In the genomic region with DNA sequence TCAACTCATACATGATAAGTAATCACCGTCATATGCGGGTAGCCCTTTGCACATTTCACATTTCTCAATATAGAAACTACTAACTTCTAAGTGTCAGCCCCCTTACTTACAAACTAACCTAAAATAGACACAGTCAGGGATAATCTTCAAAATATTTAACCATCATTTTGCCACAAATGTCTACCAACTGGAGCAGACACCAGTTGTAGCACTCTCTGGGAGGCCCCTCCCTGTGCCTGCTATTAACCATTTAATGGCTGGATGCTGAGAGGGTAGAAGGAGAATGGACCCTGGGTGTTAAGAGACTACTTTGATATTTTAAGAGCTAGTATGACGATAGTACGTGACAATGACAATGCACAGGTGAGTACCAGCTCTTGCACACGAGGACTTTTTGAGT, we compare ENCODE assay signal across 16 cellular contexts.
A peak's percentile ranks its signal among the peaks of the same experiment; 100 is the strongest.
DNase-seq lines count a peak whose midpoint lies in the region; ATAC-seq and TF ChIP-seq lines count a peak whose summit lies in the region.
"Had no signal": no experiment of that assay in that cellular context is flagged by ENCODE, and none has a peak within 500 bp of the region (broad histone marks: within the 10 kb centered on the region; RNA-seq: fewer than 3 reads in every experiment).

No MANE protein-coding gene starts in this region.

- H3K4me1 Mint-ChIP-seq in osteocyte (ENCODE audit: unreplicated experiment): peaks cover 8% of the 10 kb centered on the region

- TF ChIP-seq CTCF in dorsolateral prefrontal cortex (IDR thresholded peaks at IDR 0.05 in 54 of 56, conservative IDR thresholded peaks at IDR 0.05 in 2 of 56; ENCODE audit: low read depth in 1 of 56, partially characterized antibody in 56 of 56) (no peak), vagina (IDR thresholded peaks at IDR 0.05) (no peak), osteocyte (IDR thresholded peaks at IDR 0.05) (no peak)

- H3K9me3 ChIP-seq in right cardiac atrium (ENCODE audit: control insufficient read depth, low read length) (no peaks in the 10 kb centered on the region), vagina (no peaks in the 10 kb centered on the region)

- H3K27ac ChIP-seq in dorsolateral prefrontal cortex: peak overlapping the region in 52 of 59 donors; percentile 5 to 94 (median 77)
- H3K27ac ChIP-seq in right cardiac atrium (ENCODE audit: low read length): peak overlapping the region; percentile 88
- peak overlapping the region; percentile 92 for H3K27ac ChIP-seq in rectal smooth muscle tissue (ENCODE audit: low read depth, low read length)
- H3K27ac ChIP-seq in vagina: peak overlapping the region; percentile 84

- H3K36me3 Mint-ChIP-seq in osteocyte (ENCODE audit: unreplicated experiment): no peaks in the 10 kb centered on the region
- H3K36me3 Mint-ChIP-seq: activated CD8-positive, alpha-beta memory T cell treated with anti-CD3 and anti-CD28 coated beads, Interleukin-2, amount 10 ng/mL, durations not matched to agents 7 days and 5 days; natural killer cell had no signal

- no peak overlapping the region for H3K27ac Mint-ChIP-seq in osteocyte (ENCODE audit: unreplicated experiment)
- H3K27ac Mint-ChIP-seq: activated CD8-positive, alpha-beta memory T cell treated with anti-CD3 and anti-CD28 coated beads, Interleukin-2, amount 10 ng/mL, durations not matched to agents 7 days and 5 days; activated T-helper 2 cell treated with anti-CD3 and anti-CD28 coated beads, Interferon-gamma antibody, Interleukin-2, Interleukin-4, amounts not matched to agents 10 μg/mL and 5 μg/mL and 100 μg/mL, durations not matched to agents 14 hours and 24 hours and 36 hours; natural killer cell; stimulated activated naive CD8-positive, alpha-beta T cell treated with anti-CD3 and anti-CD28 coated beads, Interleukin-15, amount 100 ng/mL, for 72 hours had no signal

- H3K9me3 Mint-ChIP-seq in osteocyte (ENCODE audit: unreplicated experiment): no peaks in the 10 kb centered on the region
- H3K9me3 Mint-ChIP-seq: activated T-helper 2 cell treated with anti-CD3 and anti-CD28 coated beads, Interferon-gamma antibody, Interleukin-2, Interleukin-4, amounts not matched to agents 10 μg/mL and 5 μg/mL and 100 μg/mL, durations not matched to agents 14 hours and 24 hours and 36 hours; endodermal cell; natural killer cell; stimulated activated naive CD8-positive, alpha-beta T cell treated with anti-CD3 and anti-CD28 coated beads, Interleukin-15, amount 100 ng/mL, for 72 hours had no signal

- H3K27me3 Mint-ChIP-seq in osteocyte (ENCODE audit: unreplicated experiment): peaks cover 2% of the 10 kb centered on the region

- H3K4me1 ChIP-seq in right cardiac atrium (ENCODE audit: control insufficient read depth, insufficient read depth, low read length): peaks cover 23% of the 10 kb centered on the region
- peaks cover 72% of the 10 kb centered on the region for H3K4me1 ChIP-seq in rectal smooth muscle tissue (ENCODE audit: control insufficient read depth, insufficient read depth, low read length)
- H3K4me1 ChIP-seq in vagina: peaks cover 34% of the 10 kb centered on the region

- TF ChIP-seq POLR2A in vagina (IDR thresholded peaks at IDR 0.05): no peak

- ATAC-seq in right cardiac atrium: no peak
- no peak for ATAC-seq in stimulated activated naive CD8-positive, alpha-beta T cell treated with anti-CD3 and anti-CD28 coated beads, Interleukin-15, Interleukin-2, amounts not matched to agents 100 U/mL and 50 U/mL, for 24 hours
- ATAC-seq: activated CD8-positive, alpha-beta memory T cell treated with anti-CD3 and anti-CD28 coated beads, Interleukin-2, amount 10 ng/mL, durations not matched to agents 7 days and 5 days; natural killer cell; stimulated activated naive CD8-positive, alpha-beta T cell treated with anti-CD3 and anti-CD28 coated beads, Interleukin-15, amount 100 ng/mL, for 72 hours had no signal

- no peak for DNase-seq in dorsolateral prefrontal cortex
- DNase-seq in right cardiac atrium: no peak
- DNase-seq in vagina (ENCODE audit: extremely low spot score in 2 of 2): no peak
- DNase-seq in NCI-H82 treated with DMSO at 0.1 percent for 48 hours (lab: John Stamatoyannopoulos, UW; ENCODE audit: unreplicated experiment): no peak
- DNase-seq in osteocyte (ENCODE audit: extremely low spot score, unreplicated experiment): no peak
- DNase-seq in stimulated activated naive CD8-positive, alpha-beta T cell treated with anti-CD3 and anti-CD28 coated beads, Interleukin-15, Interleukin-2, amounts not matched to agents 100 U/mL and 50 U/mL, for 24 hours: no peak
- DNase-seq: activated CD8-positive, alpha-beta memory T cell treated with anti-CD3 and anti-CD28 coated beads, Interleukin-2, amount 10 ng/mL, durations not matched to agents 7 days and 5 days; endodermal cell; GF-D8; natural killer cell; NCI-H2081 treated with DMSO at 0.1 percent for 48 hours; NCI-H69; stimulated activated CD4-positive, alpha-beta T cell treated with anti-CD3 and anti-CD28 coated beads, Interleukin-15, amount 100 ng/mL, for 24 hours; stimulated activated naive CD8-positive, alpha-beta T cell treated with anti-CD3 and anti-CD28 coated beads, Interleukin-15, amount 100 ng/mL, for 72 hours had no signal

- H3K4me3 ChIP-seq in dorsolateral prefrontal cortex (no peak overlapping the region), right cardiac atrium (ENCODE audit: low read length) (no peak overlapping the region), rectal smooth muscle tissue (ENCODE audit: low read length) (no peak overlapping the region), vagina (no peak overlapping the region)

- intact Hi-C loops in dorsolateral prefrontal cortex (cut with DNase I): loop anchor here in 1 of 2 donors (5.0 kb wide), 1 partner anchor 68 kb away; no protein-coding TSS in a partner anchor
- intact Hi-C loops in right cardiac atrium (cut with DNase I): no loop called here
- intact Hi-C loops in vagina (cut with DNase I): no loop called here

- H3K9ac ChIP-seq in rectal smooth muscle tissue (ENCODE audit: low read length): no peak overlapping the region

- WGBS in right cardiac atrium: 49% methylated on average over 5 of the region's 5 CpGs

- no peaks in the 10 kb centered on the region for H3K36me3 ChIP-seq in rectal smooth muscle tissue (ENCODE audit: control insufficient read depth, insufficient read depth, low read length)
- H3K36me3 ChIP-seq in vagina: no peaks in the 10 kb centered on the region

- H3K4me3 Mint-ChIP-seq in osteocyte (ENCODE audit: unreplicated experiment): no peak overlapping the region
- H3K4me3 Mint-ChIP-seq: activated CD8-positive, alpha-beta memory T cell treated with anti-CD3 and anti-CD28 coated beads, Interleukin-2, amount 10 ng/mL, durations not matched to agents 7 days and 5 days; endodermal cell; natural killer cell; stimulated activated naive CD8-positive, alpha-beta T cell treated with anti-CD3 and anti-CD28 coated beads, Interleukin-15, amount 100 ng/mL, for 72 hours had no signal

- H3K27me3 ChIP-seq in dorsolateral prefrontal cortex (peaks cover 0 to 4% (median 0%) of the 10 kb centered on the region in 45 donors), right cardiac atrium (ENCODE audit: control insufficient read depth, insufficient read depth) (no peaks in the 10 kb centered on the region), rectal smooth muscle tissue (ENCODE audit: control insufficient read depth, insufficient read depth, low read length) (no peaks in the 10 kb centered on the region), vagina (no peaks in the 10 kb centered on the region)
